Comparison of ENCODE assay signal across 39 cellular contexts in genomic region chr9:32380944-32381343, GRCh38.
"Had no signal": no experiment of that assay in that cellular context is flagged by ENCODE, and none has a peak within 500 bp of the region (broad histone marks: within the 10 kb centered on the region; RNA-seq: fewer than 3 reads in every experiment).

No MANE protein-coding gene starts in this region.

- H3K4me3 Mint-ChIP-seq: activated naive CD4-positive, alpha-beta T cell treated with anti-CD3 and anti-CD28 coated beads for 36 hours; activated naive CD4-positive, alpha-beta T cell treated with anti-CD3 and anti-CD28 coated beads, Interleukin-2, amount 10 ng/mL, durations not matched to agents 7 days and 5 days; activated naive CD4-positive, alpha-beta T cell treated with anti-CD3 and anti-CD28 coated beads, Interleukin-2, amount 50 U/mL, for 24 hours; activated naive CD8-positive, alpha-beta T cell; activated naive CD8-positive, alpha-beta T cell treated with anti-CD3 and anti-CD28 coated beads for 36 hours; activated naive CD8-positive, alpha-beta T cell treated with anti-CD3 and anti-CD28 coated beads, Interleukin-2, amount 10 ng/mL, durations not matched to agents 7 days and 5 days; activated naive CD8-positive, alpha-beta T cell treated with anti-CD3 and anti-CD28 coated beads, Interleukin-2, amount 50 U/mL, for 24 hours; activated T-cell treated with anti-CD3 and anti-CD28 coated beads, Interleukin-2, amount 50 U/mL, for 24 hours; activated T-cell treated with anti-CD3 and anti-CD28 coated beads, Interleukin-2, amount 50 U/mL, for 4 hours; activated T-cell treated with anti-CD3 and anti-CD28 coated beads, Interleukin-2, amount 50 U/mL, for 72 hours; activated T-helper 1 cell treated with anti-CD3 and anti-CD28 coated beads, Interleukin-12 subunit alpha, Interleukin-12 subunit beta, Interleukin-2, Interleukin-4 antibody, amounts not matched to agents 30 ng/mL and 10 ng/mL and 1 ng/mL, durations not matched to agents 14 hours and 24 hours and 36 hours; activated T-helper 17 cell treated with anti-CD3 and anti-CD28 coated beads, Interleukin-2, amount 50 U/mL, for 72 hours; central memory CD8-positive, alpha-beta T cell had no signal

- H3K4me3 ChIP-seq: adrenal gland, ascending aorta, body of pancreas, breast epithelium, cardiac muscle cell had no signal

- H3K4me1 ChIP-seq: breast epithelium had no signal

- H3K9me3 ChIP-seq: adrenal gland, ascending aorta, body of pancreas, breast epithelium had no signal

- DNase-seq: activated effector memory CD4-positive, alpha-beta T cell treated with anti-CD3 and anti-CD28 coated beads, Interleukin-2, amount 50 U/mL, for 16 hours; activated effector memory CD4-positive, alpha-beta T cell treated with Interleukin-2 at 50 U/mL for 16 hours; activated gamma-delta T cell; activated gamma-delta T cell treated with Interleukin-2 at 50 U/mL for 16 hours; activated naive CD4-positive, alpha-beta T cell; activated naive CD4-positive, alpha-beta T cell treated with anti-CD3 and anti-CD28 coated beads for 36 hours; activated naive CD4-positive, alpha-beta T cell treated with anti-CD3 and anti-CD28 coated beads, Interleukin-2, amount 10 ng/mL, durations not matched to agents 7 days and 5 days; activated naive CD4-positive, alpha-beta T cell treated with anti-CD3 and anti-CD28 coated beads, Interleukin-2, amount 50 U/mL, for 16 hours; activated naive CD4-positive, alpha-beta T cell treated with Interleukin-2 at 50 U/mL for 16 hours; activated naive CD8-positive, alpha-beta T cell treated with anti-CD3 and anti-CD28 coated beads for 36 hours; activated naive CD8-positive, alpha-beta T cell treated with anti-CD3 and anti-CD28 coated beads, Interleukin-2, amount 10 ng/mL, durations not matched to agents 7 days and 5 days; activated naive CD8-positive, alpha-beta T cell treated with anti-CD3 and anti-CD28 coated beads, Interleukin-2, amount 50 U/mL, for 24 hours; activated T-cell treated with anti-CD3 and anti-CD28 coated beads, Interleukin-2, amount 50 U/mL, for 24 hours; activated T-cell treated with anti-CD3 and anti-CD28 coated beads, Interleukin-2, amount 50 U/mL, for 4 hours; activated T-cell treated with anti-CD3 and anti-CD28 coated beads, Interleukin-2, amount 50 U/mL, for 48 hours; activated T-cell treated with anti-CD3 and anti-CD28 coated beads, Interleukin-2, amount 50 U/mL, for 72 hours; adrenal gland; amniotic stem cell; amygdala; anterior cingulate cortex; aorta; body of pancreas; brain microvascular endothelial cell; caudate nucleus; central memory CD4-positive, alpha-beta T cell; cerebellar nuclear complex had no signal

- ATAC-seq: activated naive CD4-positive, alpha-beta T cell treated with anti-CD3 and anti-CD28 coated beads, Interleukin-2, amount 50 U/mL, for 72 hours; activated naive CD8-positive, alpha-beta T cell treated with anti-CD3 and anti-CD28 coated beads, Interleukin-2, amount 50 U/mL, for 24 hours; activated T-cell treated with anti-CD3 and anti-CD28 coated beads, Interleukin-2, amount 50 U/mL, for 4 hours; activated T-cell treated with anti-CD3 and anti-CD28 coated beads, Interleukin-2, amount 50 U/mL, for 72 hours; activated T-helper 17 cell treated with anti-CD3 and anti-CD28 coated beads, Interleukin-2, amount 50 U/mL, for 72 hours; body of pancreas had no signal

- H3K27ac ChIP-seq: adrenal gland, ascending aorta, body of pancreas, brain microvascular endothelial cell, breast epithelium, cardiac muscle cell had no signal

- FAIRE-seq: astrocyte, bronchial epithelial cell had no signal

- H3K9me3 Mint-ChIP-seq: activated naive CD4-positive, alpha-beta T cell treated with anti-CD3 and anti-CD28 coated beads for 36 hours; activated naive CD4-positive, alpha-beta T cell treated with anti-CD3 and anti-CD28 coated beads, Interleukin-2, amount 10 ng/mL, durations not matched to agents 7 days and 5 days; activated naive CD4-positive, alpha-beta T cell treated with anti-CD3 and anti-CD28 coated beads, Interleukin-2, amount 50 U/mL, for 24 hours; activated naive CD4-positive, alpha-beta T cell treated with anti-CD3 and anti-CD28 coated beads, Interleukin-2, amount 50 U/mL, for 72 hours; activated naive CD8-positive, alpha-beta T cell treated with anti-CD3 and anti-CD28 coated beads for 36 hours; activated naive CD8-positive, alpha-beta T cell treated with anti-CD3 and anti-CD28 coated beads, Interleukin-2, amount 10 ng/mL, durations not matched to agents 7 days and 5 days; activated naive CD8-positive, alpha-beta T cell treated with anti-CD3 and anti-CD28 coated beads, Interleukin-2, amount 50 U/mL, for 24 hours; activated T-cell treated with anti-CD3 and anti-CD28 coated beads, Interleukin-2, amount 50 U/mL, for 24 hours; activated T-cell treated with anti-CD3 and anti-CD28 coated beads, Interleukin-2, amount 50 U/mL, for 4 hours; activated T-cell treated with anti-CD3 and anti-CD28 coated beads, Interleukin-2, amount 50 U/mL, for 72 hours; activated T-helper 1 cell treated with anti-CD3 and anti-CD28 coated beads, Interleukin-12 subunit alpha, Interleukin-12 subunit beta, Interleukin-2, Interleukin-4 antibody, amounts not matched to agents 30 ng/mL and 10 ng/mL and 1 ng/mL, durations not matched to agents 14 hours and 24 hours and 36 hours; activated T-helper 17 cell treated with anti-CD3 and anti-CD28 coated beads, Interleukin-2, amount 50 U/mL, for 72 hours; activated T-helper 2 cell treated with anti-CD3 and anti-CD28 coated beads, Interferon-gamma antibody, Interleukin-2, Interleukin-4, amounts not matched to agents 10 μg/mL and 5 μg/mL and 100 μg/mL, durations not matched to agents 14 hours and 24 hours and 36 hours; brain; central memory CD8-positive, alpha-beta T cell had no signal

- H3K36me3 ChIP-seq: adrenal gland, ascending aorta, brain microvascular endothelial cell, breast epithelium, cardiac muscle cell had no signal

- H3K27ac Mint-ChIP-seq: activated naive CD4-positive, alpha-beta T cell treated with anti-CD3 and anti-CD28 coated beads for 36 hours; activated naive CD4-positive, alpha-beta T cell treated with anti-CD3 and anti-CD28 coated beads, Interleukin-2, amount 10 ng/mL, durations not matched to agents 7 days and 5 days; activated naive CD4-positive, alpha-beta T cell treated with anti-CD3 and anti-CD28 coated beads, Interleukin-2, amount 50 U/mL, for 24 hours; activated naive CD4-positive, alpha-beta T cell treated with anti-CD3 and anti-CD28 coated beads, Interleukin-2, amount 50 U/mL, for 72 hours; activated naive CD8-positive, alpha-beta T cell; activated naive CD8-positive, alpha-beta T cell treated with anti-CD3 and anti-CD28 coated beads for 36 hours; activated naive CD8-positive, alpha-beta T cell treated with anti-CD3 and anti-CD28 coated beads, Interleukin-2, amount 10 ng/mL, durations not matched to agents 7 days and 5 days; activated naive CD8-positive, alpha-beta T cell treated with anti-CD3 and anti-CD28 coated beads, Interleukin-2, amount 50 U/mL, for 24 hours; activated T-cell treated with anti-CD3 and anti-CD28 coated beads, Interleukin-2, amount 50 U/mL, for 24 hours; activated T-cell treated with anti-CD3 and anti-CD28 coated beads, Interleukin-2, amount 50 U/mL, for 72 hours; activated T-helper 1 cell treated with anti-CD3 and anti-CD28 coated beads, Interleukin-12 subunit alpha, Interleukin-12 subunit beta, Interleukin-2, Interleukin-4 antibody, amounts not matched to agents 30 ng/mL and 10 ng/mL and 1 ng/mL, durations not matched to agents 14 hours and 24 hours and 36 hours; activated T-helper 17 cell treated with anti-CD3 and anti-CD28 coated beads, Interleukin-2, amount 50 U/mL, for 72 hours; activated T-helper 2 cell treated with anti-CD3 and anti-CD28 coated beads, Interferon-gamma antibody, Interleukin-2, Interleukin-4, amounts not matched to agents 10 μg/mL and 5 μg/mL and 100 μg/mL, durations not matched to agents 14 hours and 24 hours and 36 hours; brain had no signal

- H3K36me3 Mint-ChIP-seq: activated naive CD4-positive, alpha-beta T cell treated with anti-CD3 and anti-CD28 coated beads, Interleukin-2, amount 10 ng/mL, durations not matched to agents 7 days and 5 days; activated naive CD4-positive, alpha-beta T cell treated with anti-CD3 and anti-CD28 coated beads, Interleukin-2, amount 50 U/mL, for 24 hours; activated naive CD4-positive, alpha-beta T cell treated with anti-CD3 and anti-CD28 coated beads, Interleukin-2, amount 50 U/mL, for 72 hours; activated naive CD8-positive, alpha-beta T cell; activated naive CD8-positive, alpha-beta T cell treated with anti-CD3 and anti-CD28 coated beads for 36 hours; activated naive CD8-positive, alpha-beta T cell treated with anti-CD3 and anti-CD28 coated beads, Interleukin-2, amount 10 ng/mL, durations not matched to agents 7 days and 5 days; brain had no signal

- H3K27me3 ChIP-seq: adrenal gland, ascending aorta, body of pancreas, brain microvascular endothelial cell, breast epithelium had no signal
